In genomic region chr22:29536411-29536810, GRCh38 we compare ENCODE assay signal across 26 cellular contexts.
"Had no signal": no experiment of that assay in that cellular context is flagged by ENCODE, and none has a peak within 500 bp of the region (broad histone marks: within the 10 kb centered on the region; RNA-seq: fewer than 3 reads in every experiment).

No MANE protein-coding gene starts in this region.

- H3K4me1 ChIP-seq: pancreas, psoas muscle, right lobe of liver, sigmoid colon, suprapubic skin, testis, tibial artery, transverse colon, upper lobe of left lung, vagina had no signal

- FAIRE-seq: pancreas, small intestine, urothelium cell line had no signal

- H3K9me3 ChIP-seq: neutrophil, pancreas, psoas muscle, right lobe of liver, sigmoid colon, suprapubic skin, testis, tibial artery, transverse colon, upper lobe of left lung, vagina had no signal

- H3K4me3 ChIP-seq: pancreas, psoas muscle, right lobe of liver, sigmoid colon, suprapubic skin, testis, tibial artery, transverse colon, upper lobe of left lung, vagina had no signal

- H3K27me3 ChIP-seq: neutrophil, pancreas, right lobe of liver, sigmoid colon, suprapubic skin, testis, tibial artery, transverse colon, upper lobe of left lung, vagina had no signal

- DNase-seq: naive thymus-derived CD4-positive, alpha-beta T cell; natural killer cell; nucleus accumbens; pancreas; psoas muscle; right cardiac atrium; right lobe of liver; sigmoid colon; small intestine; stimulated activated CD4-positive, alpha-beta T cell treated with anti-CD3 and anti-CD28 coated beads, Interleukin-12 subunit alpha, Interleukin-12 subunit beta, amount 100 ng/mL, for 4 hours; stimulated activated CD4-positive, alpha-beta T cell treated with anti-CD3 and anti-CD28 coated beads, Interleukin-1b, Interleukin-23, amount 100 ng/mL, for 48 hours; stimulated activated CD4-positive, alpha-beta T cell treated with anti-CD3 and anti-CD28 coated beads, Interleukin-4, amount 100 ng/mL, for 1 hour; stimulated activated CD4-positive, alpha-beta T cell treated with anti-CD3 and anti-CD28 coated beads, Interleukin-4, amount 100 ng/mL, for 4 hours; stimulated activated CD8-positive, alpha-beta memory T cell treated with anti-CD3 and anti-CD28 coated beads, Interleukin-4, amount 100 ng/mL, for 48 hours; stimulated activated naive CD4-positive, alpha-beta T cell; stimulated activated naive CD8-positive, alpha-beta T cell treated with anti-CD3 and anti-CD28 coated beads, Interleukin-15, amount 100 ng/mL, for 72 hours; stimulated activated naive CD8-positive, alpha-beta T cell treated with anti-CD3 and anti-CD28 coated beads, Interleukin-15, Interleukin-2, amounts not matched to agents 100 U/mL and 50 U/mL, for 24 hours; substantia nigra; testis; transverse colon; upper lobe of left lung had no signal

- H3K27ac ChIP-seq: neutrophil, pancreas, psoas muscle, right lobe of liver, sigmoid colon, suprapubic skin, testis, tibial artery, transverse colon, upper lobe of left lung, vagina had no signal
